13 cellular contexts compared by ENCODE assay signal in the genomic region with DNA sequence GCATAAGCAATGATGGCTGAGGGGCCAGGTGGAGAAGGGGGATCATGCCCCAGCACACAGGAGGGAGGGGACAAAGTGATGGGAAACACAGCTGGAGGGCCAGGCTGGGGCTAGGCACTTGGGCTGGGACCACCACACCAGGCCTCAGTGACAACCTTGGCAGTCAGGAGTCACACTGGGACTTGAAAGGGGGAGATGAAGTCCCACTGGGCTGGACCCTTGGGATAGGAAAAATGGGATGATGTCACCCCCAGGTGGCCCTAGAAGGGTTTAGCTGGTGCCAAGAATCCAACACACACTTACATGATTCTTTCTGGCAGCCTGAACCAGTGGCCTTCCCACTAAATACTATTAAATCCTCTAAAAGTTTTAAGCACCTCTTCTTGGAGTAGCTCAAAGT. TPM values are rescaled to one million over a fixed set of nuclear protein-coding genes. Genes with fewer than 3 reads are reported as not detected.
A peak's percentile ranks its signal among the peaks of the same experiment; 100 is the strongest.
DNase-seq lines count a peak whose midpoint lies in the region; ATAC-seq and TF ChIP-seq lines count a peak whose summit lies in the region.
"Had no signal": no experiment of that assay in that cellular context is flagged by ENCODE, and none has a peak within 500 bp of the region (broad histone marks: within the 10 kb centered on the region; RNA-seq: fewer than 3 reads in every experiment).

No MANE protein-coding gene starts in this region.

- no peaks in the 10 kb centered on the region for H3K9me3 ChIP-seq in Caco-2
- H3K9me3 ChIP-seq: A549 had no signal

- H3K36me3 ChIP-seq in Caco-2 (ENCODE audit: control insufficient read depth, insufficient read depth, low read length) = no peaks in the 10 kb centered on the region

- POLR2A ChIA-PET in activated CD4-positive, alpha-beta T cell treated with anti-CD3 and anti-CD28 coated beads for 36 hours (lab: Charles Lee) = no interaction called here
- POLR2A ChIA-PET in Caco-2 (lab: Charles Lee) = no interaction called here

- H3K4me1 ChIP-seq in Caco-2 = no peaks in the 10 kb centered on the region

- no peak for ATAC-seq in activated CD4-positive, alpha-beta T cell treated with anti-CD3 and anti-CD28 coated beads for 36 hours
- no peak for ATAC-seq in effector memory CD8-positive, alpha-beta T cell (replicated peaks)
- ATAC-seq: A549 had no signal

- H3K27ac Mint-ChIP-seq in activated CD4-positive, alpha-beta T cell treated with anti-CD3 and anti-CD28 coated beads for 36 hours = peak overlapping the region; percentile 74
- H3K27ac Mint-ChIP-seq in effector memory CD8-positive, alpha-beta T cell = peak overlapping the region; percentile 6 to 79
- no peak overlapping the region for H3K27ac Mint-ChIP-seq in Caco-2 (ENCODE audit: unreplicated experiment)

- CTCF ChIA-PET in activated CD4-positive, alpha-beta T cell treated with anti-CD3 and anti-CD28 coated beads for 36 hours (lab: Charles Lee) = interaction anchor here (0.8 to 1.5 kb wide), 4 partner anchors 11 to 37 kb away, joined by 3 to 4 read pairs (median 4); no protein-coding TSS in a partner anchor
- CTCF ChIA-PET in Caco-2 (lab: Charles Lee) = no interaction called here

- no peaks in the 10 kb centered on the region for H3K27me3 Mint-ChIP-seq in activated CD4-positive, alpha-beta T cell treated with anti-CD3 and anti-CD28 coated beads for 36 hours
- H3K27me3 Mint-ChIP-seq in effector memory CD8-positive, alpha-beta T cell = no peaks in the 10 kb centered on the region
- H3K27me3 Mint-ChIP-seq in Caco-2 (ENCODE audit: insufficient read depth, unreplicated experiment) = no peaks in the 10 kb centered on the region

- no peak overlapping the region for H3K4me3 Mint-ChIP-seq in activated CD4-positive, alpha-beta T cell treated with anti-CD3 and anti-CD28 coated beads for 36 hours
- no peak overlapping the region for H3K4me3 Mint-ChIP-seq in effector memory CD8-positive, alpha-beta T cell
- H3K4me3 Mint-ChIP-seq in Caco-2 (ENCODE audit: unreplicated experiment) = no peak overlapping the region
- H3K4me3 Mint-ChIP-seq: nephron progenitor cell had no signal

- no TSS peak for BruUV-seq in Caco-2 (replicated peaks; lab: Mats Ljungman, UMichigan)

- peaks cover 92% of the 10 kb centered on the region for H3K4me1 Mint-ChIP-seq in activated CD4-positive, alpha-beta T cell treated with anti-CD3 and anti-CD28 coated beads for 36 hours
- peaks cover 35 to 47% of the 10 kb centered on the region in 2 donors for H3K4me1 Mint-ChIP-seq in effector memory CD8-positive, alpha-beta T cell (ENCODE audit: low read depth in 2 of 2)
- no peaks in the 10 kb centered on the region for H3K4me1 Mint-ChIP-seq in Caco-2 (ENCODE audit: low read depth, unreplicated experiment)

- peak; percentile 5 for TF ChIP-seq CTCF in retinal pigment epithelial cell (conservative IDR thresholded peaks at IDR 0.05; ENCODE audit: low read depth, low read length)
- no peak for TF ChIP-seq CTCF in Caco-2 (IDR thresholded peaks at IDR 0.05; ENCODE audit: insufficient read depth in 1 of 2, low read depth in 1 of 2, low read length in 1 of 2, severe bottlenecking in 1 of 2, unreplicated experiment in 1 of 2)
- no peak for TF ChIP-seq CTCF in lower leg skin (IDR thresholded peaks at IDR 0.05)

- TF ChIP-seq POLR2A in lower leg skin (IDR thresholded peaks at IDR 0.05) = no peak

- no peak overlapping the region for H3K4me3 ChIP-seq in retinal pigment epithelial cell (ENCODE audit: low read length)
- H3K4me3 ChIP-seq in Caco-2 (ENCODE audit: low read depth, low read length) = no peak overlapping the region
- H3K4me3 ChIP-seq in lower leg skin (ENCODE audit: low read depth, poor library complexity, severe bottlenecking) = no peak overlapping the region
- H3K4me3 ChIP-seq: A549 had no signal

- intact Hi-C loops in activated CD4-positive, alpha-beta T cell treated with anti-CD3 and anti-CD28 coated beads for 36 hours (cut with DNase I, micrococcal nuclease) = no loop called here
- intact Hi-C loops in Caco-2 (cut with micrococcal nuclease; ENCODE audit: unreplicated experiment) = no loop called here
- intact Hi-C loops in lower leg skin (cut with DNase I; ENCODE audit: low total_unique reads) = no loop called here

- H3K36me3 Mint-ChIP-seq in activated CD4-positive, alpha-beta T cell treated with anti-CD3 and anti-CD28 coated beads for 36 hours (ENCODE audit: low read depth) = peaks cover 33% of the 10 kb centered on the region
- peaks cover 16% of the 10 kb centered on the region for H3K36me3 Mint-ChIP-seq in effector memory CD8-positive, alpha-beta T cell (ENCODE audit: insufficient read depth)
- H3K36me3 Mint-ChIP-seq in Caco-2 (ENCODE audit: insufficient read depth, unreplicated experiment) = peaks cover 10% of the 10 kb centered on the region

- no peaks in the 10 kb centered on the region for H3K9me3 Mint-ChIP-seq in activated CD4-positive, alpha-beta T cell treated with anti-CD3 and anti-CD28 coated beads for 36 hours (ENCODE audit: low read depth)
- no peaks in the 10 kb centered on the region for H3K9me3 Mint-ChIP-seq in effector memory CD8-positive, alpha-beta T cell
- no peaks in the 10 kb centered on the region for H3K9me3 Mint-ChIP-seq in Caco-2 (ENCODE audit: unreplicated experiment)
- H3K9me3 Mint-ChIP-seq: nephron progenitor cell had no signal

- H3K27me3 ChIP-seq in Caco-2 (replicated peaks; ENCODE audit: control insufficient read depth, insufficient read depth, low read length) = no peaks in the 10 kb centered on the region

- DNase-seq in activated CD4-positive, alpha-beta T cell treated with anti-CD3 and anti-CD28 coated beads for 36 hours = peak; percentile 17
- no peak for DNase-seq in activated CD4-positive, alpha-beta T cell treated with anti-CD3 and anti-CD28 coated beads for 1 hour
- DNase-seq in RPMI7951 (ENCODE audit: low read depth) (peak; percentile 44), retinal pigment epithelial cell (ENCODE audit: low read depth) (no peak), Caco-2 (no peak), lower leg skin (ENCODE audit: low spot score in 2 of 2) (no peak), SKM-1 treated with dmso at 0.1 percent for 144 hours (lab: John Stamatoyannopoulos, UW; ENCODE audit: unreplicated experiment) (no peak)
- no peak for DNase-seq in effector memory CD8-positive, alpha-beta T cell
- DNase-seq: activated CD4-positive, CD25-positive, alpha-beta regulatory T cell treated with anti-CD3 and anti-CD28 coated beads, Interleukin-2, amount 50 U/mL, for 72 hours; amygdala; nephron progenitor cell; stimulated activated CD8-positive, alpha-beta memory T cell treated with anti-CD3 and anti-CD28 coated beads, Interleukin-4, amount 100 ng/mL, for 48 hours had no signal

RNA-seq across cellular contexts. Expression of a gene that starts 17.1 kb away (rescaled TPM):
- 10 to 100 TPM; 47.7 to 48.3 TPM for total RNA-seq in activated CD4-positive, alpha-beta T cell treated with anti-CD3 and anti-CD28 coated beads for 36 hours
- total RNA-seq in RPMI7951 (2014; rRNA removed; shearing (Covaris generic)) = 20.8 and 26.3 TPM in 2 replicates
- total RNA-seq in Caco-2 (2022) (21.5 and 23.5 TPM in 2 replicates), lower leg skin (10 to 100 TPM; 25.9 to 42.4 (median 29.3) TPM)

RNA-seq across cellular contexts. Expression of a gene that starts 45.2 kb away (rescaled TPM):
- total RNA-seq in activated CD4-positive, alpha-beta T cell treated with anti-CD3 and anti-CD28 coated beads for 36 hours = not detected
- total RNA-seq in RPMI7951 (2014; rRNA removed; shearing (Covaris generic)) = not detected in 2 replicates
- 0.16 TPM in 1 of 2 replicates, not detected in the other for total RNA-seq in Caco-2 (2022)
- not detected for total RNA-seq in lower leg skin

RNA-seq across cellular contexts. Expression of a gene that starts 59.1 kb away (rescaled TPM):
- total RNA-seq in activated CD4-positive, alpha-beta T cell treated with anti-CD3 and anti-CD28 coated beads for 36 hours = not detected
- 7.1 and 7.9 TPM in 2 replicates for total RNA-seq in RPMI7951 (2014; rRNA removed; shearing (Covaris generic))
- total RNA-seq in Caco-2 (2022) = not detected in 2 replicates
- 1 to 10 TPM; 2.4 to 4.2 (median 3.0) TPM for total RNA-seq in lower leg skin

Comparison
In these comparisons a context has a peak if more than half of its experiments do, and no peak if none do; other contexts are left out.
1. DNase-seq: peak in activated CD4-positive, alpha-beta T cell treated with anti-CD3 and anti-CD28 coated beads for 36 hours (single experiment) and RPMI7951 (single experiment); none in activated CD4-positive, alpha-beta T cell treated with anti-CD3 and anti-CD28 coated beads for 1 hour (single experiment), effector memory CD8-positive, alpha-beta T cell (0 of 3), retinal pigment epithelial cell (single experiment), Caco-2 (0 of 2), lower leg skin (0 of 2) and SKM-1 treated with dmso at 0.1 percent for 144 hours (single experiment).